Comparison of ENCODE assay signal across 8 cellular contexts in genomic region chr2:47437287-47437686, GRCh38. TPM values are rescaled to one million over a fixed set of nuclear protein-coding genes. Genes with fewer than 3 reads are reported as not detected.
DNase-seq lines count a peak whose midpoint lies in the region; ATAC-seq, FAIRE-seq and TF ChIP-seq lines count a peak whose summit lies in the region.

No MANE protein-coding gene starts in this region.

- H3K4me2 ChIP-seq in GM23338 = no peak overlapping the region

- no peak for ATAC-seq in GM23338
- no peak for ATAC-seq in GM21360 (IDR thresholded peaks at IDR 0.05; ENCODE audit: unreplicated experiment)
- ATAC-seq in GM21825 (IDR thresholded peaks at IDR 0.05; ENCODE audit: unreplicated experiment) = no peak
- ATAC-seq in GM21786 (IDR thresholded peaks at IDR 0.05; ENCODE audit: unreplicated experiment) = no peak

- H3K4me3 Mint-ChIP-seq in GM23338 = no peak overlapping the region

- H3F3A ChIP-seq in GM23338 (replicated peaks; ENCODE audit: low read depth) = peaks cover 23% of the 10 kb centered on the region

- intact Hi-C loops in adrenal gland (cut with DNase I) = loop anchor here (2.0 to 5.0 kb wide), 2 partner anchors 330 kb away; no protein-coding TSS in a partner anchor
- intact Hi-C loops in posterior cingulate gyrus (cut with DNase I) = loop anchor here (1.0 kb wide), 1 partner anchor 331 kb away; no protein-coding TSS in a partner anchor

- peak; percentile 93 for FAIRE-seq in islet of Langerhans (lab: Jason Lieb, UNC)

- H2AFZ ChIP-seq in GM23338 = no peak overlapping the region

- H3K4me1 ChIP-seq in GM23338 (ENCODE audit: insufficient read depth) = no peaks in the 10 kb centered on the region
- H3K4me1 ChIP-seq in adrenal gland (replicated peaks in 1 of 2) = no peaks in the 10 kb centered on the region

- peak overlapping the region; percentile 74; the same call in 1 of the 2 replicates for H3K27ac ChIP-seq in GM23338 (ENCODE audit: low read depth)
- no peak overlapping the region for H3K27ac ChIP-seq in adrenal gland

- H3K4me1 Mint-ChIP-seq in GM23338 = no peaks in the 10 kb centered on the region

- peaks cover 71% of the 10 kb centered on the region for H3K36me3 Mint-ChIP-seq in GM23338 (ENCODE audit: low read depth)

- H3K27ac Mint-ChIP-seq in GM23338 = no peak overlapping the region

- H3K36me3 ChIP-seq in GM23338 (ENCODE audit: insufficient read depth) (peaks cover 40% of the 10 kb centered on the region), adrenal gland (replicated peaks in 1 of 2) (no peaks in the 10 kb centered on the region)

- peaks cover 70% of the 10 kb centered on the region for H3K79me2 ChIP-seq in GM23338 (replicated peaks; ENCODE audit: insufficient read depth)

- TF ChIP-seq POLR2A in adrenal gland (IDR thresholded peaks at IDR 0.05) = no peak

- POLR2A ChIA-PET in AG04449 (lab: Yijun Ruan, JAX) = no interaction called here

- 15 to 26% (median 24%) methylated on average over 4 of the region's 4 CpGs for WGBS in adrenal gland, 4 donors

- H3K4me3 ChIP-seq in AG04449 (ENCODE audit: low read depth, low read length) (no peak overlapping the region), GM23338 (no peak overlapping the region), adrenal gland (no peak overlapping the region)

- H4K20me1 ChIP-seq in GM23338 (replicated peaks; ENCODE audit: insufficient read depth) = peaks cover 26% of the 10 kb centered on the region

- peaks cover 12% of the 10 kb centered on the region for H3K27me3 Mint-ChIP-seq in GM23338 (ENCODE audit: insufficient read depth, low read depth, poor library complexity)

- H3K9me3 Mint-ChIP-seq in GM23338 = peaks cover 14% of the 10 kb centered on the region

- H3K9me3 ChIP-seq in adrenal gland (replicated peaks in 1 of 3) = no peaks in the 10 kb centered on the region

- no peaks in the 10 kb centered on the region for H3K9me2 ChIP-seq in GM23338 (ENCODE audit: insufficient read depth)

- CTCF ChIA-PET in AG04449 (lab: Yijun Ruan, JAX) = interaction anchor here (0.6 to 8.6 kb wide), 46 partner anchors 9 to 1033 kb away, joined by 3 to 276 read pairs (median 4); partner anchors contain the start of gene MSH6

- H3K27me3 ChIP-seq in GM23338 (ENCODE audit: insufficient read depth) = no peaks in the 10 kb centered on the region
- H3K27me3 ChIP-seq in adrenal gland = no peaks in the 10 kb centered on the region

- TF ChIP-seq CTCF in AG04449 (IDR thresholded peaks at IDR 0.05; ENCODE audit: insufficient read depth, low read length, missing control alignments) = peak; percentile 11
- peak in 1 of 2 experiments; percentile 19; a peak in 2 of 4 replicates for TF ChIP-seq CTCF in GM23338 (conservative IDR thresholded peaks at IDR 0.05; ENCODE audit: low read depth in 2 of 2)
- peak; percentile 32 to 75 (median 50) for TF ChIP-seq CTCF in adrenal gland (IDR thresholded peaks at IDR 0.05)

- DNase-seq in AG04449 (ENCODE audit: low read depth, low spot score) (no peak), GM23338 (ENCODE audit: low spot score) (peak; percentile 31), adrenal gland (peak in 2 of 7 donors; percentile 18 to 27), posterior cingulate gyrus (no peak)

TF ChIP-seq in GM23338, 12 proteins besides CTCF, POLR2A, EP300 and RAD21 (continues in another document):
- TF ChIP-seq NANOG (IDR thresholded peaks at IDR 0.05; ENCODE audit: borderline replicate concordance) (no peak), EZH2 (IDR thresholded peaks at IDR 0.05; ENCODE audit: low read depth, unreplicated experiment) (no peak), POLR2AphosphoS5 (IDR thresholded peaks at IDR 0.05; ENCODE audit: low read depth) (no peak), CREB1 (CRISPR knock-in tag; IDR thresholded peaks at IDR 0.05; ENCODE audit: low read depth) (no peak), ZNF114 (CRISPR knock-in tag; IDR thresholded peaks at IDR 0.05) (no peak), ZNF462 (CRISPR knock-in tag; IDR thresholded peaks at IDR 0.05) (no peak), STAT1 (IDR thresholded peaks at IDR 0.05; ENCODE audit: unreplicated experiment) (no peak), ZNF331 (CRISPR knock-in tag; IDR thresholded peaks at IDR 0.05; ENCODE audit: low read depth) (no peak), ETS1 (IDR thresholded peaks at IDR 0.05) (no peak), EZH2phosphoT487 (IDR thresholded peaks at IDR 0.05; ENCODE audit: unreplicated experiment) (no peak)

RNA-seq across cellular contexts. Expression of gene MSH2, which starts 34.3 kb away (rescaled TPM):
- 249 and 261 TPM in 2 replicates for total RNA-seq in GM23338 (2014; rRNA removed; shearing (Covaris generic))
- polyA plus RNA-seq in GM23338 (2016; fragmentation: Nextera tagmentation; extraction: Ambion mirVana) (130 and 156 TPM in 2 replicates), adrenal gland (10 to 100 TPM in 1 of 3 donors, 1 to 10 TPM in 2; 3.9 to 18.0 (median 4.9) TPM)
- total RNA-seq in adrenal gland = 10 to 100 TPM in 5 of 8 donors, 1 to 10 TPM in 3; 8.0 to 23.9 (median 11.9) TPM

Comparison
In these comparisons a context has a peak if more than half of its experiments do, and no peak if none do; other contexts are left out.
1. RNA of gene MSH2, which starts 34.3 kb away (total RNA-seq): 249 to 261 TPM in GM23338; 8.0 to 23.9 TPM in adrenal gland; every median in the first group is over 10 times any median in the second.